1 cellular context compared by ENCODE assay signal in the genomic region with DNA sequence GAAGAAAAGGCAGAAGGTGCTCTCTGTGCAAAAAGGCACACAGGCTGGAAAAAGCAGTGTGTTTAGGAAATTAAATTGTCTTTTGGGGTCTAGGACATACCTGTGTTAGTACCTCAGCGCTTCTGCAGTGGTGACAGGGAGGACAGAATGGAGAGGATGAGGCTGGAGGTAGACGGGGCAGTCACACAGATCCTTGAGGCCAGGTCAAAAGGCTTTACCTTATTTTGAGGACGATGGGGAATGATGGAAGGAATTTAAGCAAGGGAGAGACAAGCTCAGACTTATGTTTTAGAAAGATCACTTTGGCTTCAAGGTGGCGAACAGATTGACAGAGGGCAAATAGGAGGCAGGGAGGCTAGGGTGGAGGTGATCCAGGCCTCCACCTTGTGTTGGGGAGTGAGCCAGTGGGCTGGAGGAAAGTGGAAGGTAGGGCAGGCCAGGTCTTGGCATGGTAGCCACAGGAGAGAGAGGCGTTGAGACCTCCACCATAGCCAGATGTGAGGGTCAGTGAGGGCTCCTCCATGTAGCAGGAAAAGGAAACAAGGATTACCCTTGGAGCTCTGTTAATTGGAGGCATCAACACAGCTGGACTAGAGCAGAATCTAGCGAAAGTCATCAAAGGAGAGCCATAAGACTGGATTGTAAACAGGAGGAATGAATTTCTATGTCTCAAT.
TF ChIP-seq lines count a peak whose summit lies in the region.

No MANE protein-coding gene starts in this region.

TF ChIP-seq in HepG2, 621 proteins besides CTCF, POLR2A, EP300 and RAD21:
- TF ChIP-seq, protein P1, sequence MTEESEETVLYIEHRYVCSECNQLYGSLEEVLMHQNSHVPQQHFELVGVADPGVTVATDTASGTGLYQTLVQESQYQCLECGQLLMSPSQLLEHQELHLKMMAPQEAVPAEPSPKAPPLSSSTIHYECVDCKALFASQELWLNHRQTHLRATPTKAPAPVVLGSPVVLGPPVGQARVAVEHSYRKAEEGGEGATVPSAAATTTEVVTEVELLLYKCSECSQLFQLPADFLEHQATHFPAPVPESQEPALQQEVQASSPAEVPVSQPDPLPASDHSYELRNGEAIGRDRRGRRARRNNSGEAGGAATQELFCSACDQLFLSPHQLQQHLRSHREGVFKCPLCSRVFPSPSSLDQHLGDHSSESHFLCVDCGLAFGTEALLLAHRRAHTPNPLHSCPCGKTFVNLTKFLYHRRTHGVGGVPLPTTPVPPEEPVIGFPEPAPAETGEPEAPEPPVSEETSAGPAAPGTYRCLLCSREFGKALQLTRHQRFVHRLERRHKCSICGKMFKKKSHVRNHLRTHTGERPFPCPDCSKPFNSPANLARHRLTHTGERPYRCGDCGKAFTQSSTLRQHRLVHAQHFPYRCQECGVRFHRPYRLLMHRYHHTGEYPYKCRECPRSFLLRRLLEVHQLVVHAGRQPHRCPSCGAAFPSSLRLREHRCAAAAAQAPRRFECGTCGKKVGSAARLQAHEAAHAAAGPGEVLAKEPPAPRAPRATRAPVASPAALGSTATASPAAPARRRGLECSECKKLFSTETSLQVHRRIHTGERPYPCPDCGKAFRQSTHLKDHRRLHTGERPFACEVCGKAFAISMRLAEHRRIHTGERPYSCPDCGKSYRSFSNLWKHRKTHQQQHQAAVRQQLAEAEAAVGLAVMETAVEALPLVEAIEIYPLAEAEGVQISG (CRISPR knock-in tag; IDR thresholded peaks at IDR 0.05), result no peak
- no peak for TF ChIP-seq ZNF460 (CRISPR knock-in tag; IDR thresholded peaks at IDR 0.05; ENCODE audit: borderline replicate concordance)
- TF ChIP-seq, protein P2, sequence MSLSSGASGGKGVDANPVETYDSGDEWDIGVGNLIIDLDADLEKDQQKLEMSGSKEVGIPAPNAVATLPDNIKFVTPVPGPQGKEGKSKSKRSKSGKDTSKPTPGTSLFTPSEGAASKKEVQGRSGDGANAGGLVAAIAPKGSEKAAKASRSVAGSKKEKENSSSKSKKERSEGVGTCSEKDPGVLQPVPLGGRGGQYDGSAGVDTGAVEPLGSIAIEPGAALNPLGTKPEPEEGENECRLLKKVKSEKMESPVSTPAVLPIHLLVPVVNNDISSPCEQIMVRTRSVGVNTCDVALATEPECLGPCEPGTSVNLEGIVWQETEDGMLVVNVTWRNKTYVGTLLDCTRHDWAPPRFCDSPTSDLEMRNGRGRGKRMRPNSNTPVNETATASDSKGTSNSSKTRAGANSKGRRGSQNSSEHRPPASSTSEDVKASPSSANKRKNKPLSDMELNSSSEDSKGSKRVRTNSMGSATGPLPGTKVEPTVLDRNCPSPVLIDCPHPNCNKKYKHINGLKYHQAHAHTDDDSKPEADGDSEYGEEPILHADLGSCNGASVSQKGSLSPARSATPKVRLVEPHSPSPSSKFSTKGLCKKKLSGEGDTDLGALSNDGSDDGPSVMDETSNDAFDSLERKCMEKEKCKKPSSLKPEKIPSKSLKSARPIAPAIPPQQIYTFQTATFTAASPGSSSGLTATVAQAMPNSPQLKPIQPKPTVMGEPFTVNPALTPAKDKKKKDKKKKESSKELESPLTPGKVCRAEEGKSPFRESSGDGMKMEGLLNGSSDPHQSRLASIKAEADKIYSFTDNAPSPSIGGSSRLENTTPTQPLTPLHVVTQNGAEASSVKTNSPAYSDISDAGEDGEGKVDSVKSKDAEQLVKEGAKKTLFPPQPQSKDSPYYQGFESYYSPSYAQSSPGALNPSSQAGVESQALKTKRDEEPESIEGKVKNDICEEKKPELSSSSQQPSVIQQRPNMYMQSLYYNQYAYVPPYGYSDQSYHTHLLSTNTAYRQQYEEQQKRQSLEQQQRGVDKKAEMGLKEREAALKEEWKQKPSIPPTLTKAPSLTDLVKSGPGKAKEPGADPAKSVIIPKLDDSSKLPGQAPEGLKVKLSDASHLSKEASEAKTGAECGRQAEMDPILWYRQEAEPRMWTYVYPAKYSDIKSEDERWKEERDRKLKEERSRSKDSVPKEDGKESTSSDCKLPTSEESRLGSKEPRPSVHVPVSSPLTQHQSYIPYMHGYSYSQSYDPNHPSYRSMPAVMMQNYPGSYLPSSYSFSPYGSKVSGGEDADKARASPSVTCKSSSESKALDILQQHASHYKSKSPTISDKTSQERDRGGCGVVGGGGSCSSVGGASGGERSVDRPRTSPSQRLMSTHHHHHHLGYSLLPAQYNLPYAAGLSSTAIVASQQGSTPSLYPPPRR (CRISPR knock-in tag; IDR thresholded peaks at IDR 0.05; ENCODE audit: borderline replicate concordance), result no peak
- TF ChIP-seq AKAP8 (CRISPR knock-in tag; IDR thresholded peaks at IDR 0.05), result no peak
- TF ChIP-seq RNF2 (conservative IDR thresholded peaks at IDR 0.05; ENCODE audit: low read depth), result no peak
- TF ChIP-seq NR2F1 (CRISPR knock-in tag; IDR thresholded peaks at IDR 0.05), result no peak
- TF ChIP-seq ELF4 (CRISPR knock-in tag; IDR thresholded peaks at IDR 0.05; ENCODE audit: borderline replicate concordance), result no peak
- TF ChIP-seq THAP11 (CRISPR knock-in tag; IDR thresholded peaks at IDR 0.05), result no peak
- TF ChIP-seq, protein P3, sequence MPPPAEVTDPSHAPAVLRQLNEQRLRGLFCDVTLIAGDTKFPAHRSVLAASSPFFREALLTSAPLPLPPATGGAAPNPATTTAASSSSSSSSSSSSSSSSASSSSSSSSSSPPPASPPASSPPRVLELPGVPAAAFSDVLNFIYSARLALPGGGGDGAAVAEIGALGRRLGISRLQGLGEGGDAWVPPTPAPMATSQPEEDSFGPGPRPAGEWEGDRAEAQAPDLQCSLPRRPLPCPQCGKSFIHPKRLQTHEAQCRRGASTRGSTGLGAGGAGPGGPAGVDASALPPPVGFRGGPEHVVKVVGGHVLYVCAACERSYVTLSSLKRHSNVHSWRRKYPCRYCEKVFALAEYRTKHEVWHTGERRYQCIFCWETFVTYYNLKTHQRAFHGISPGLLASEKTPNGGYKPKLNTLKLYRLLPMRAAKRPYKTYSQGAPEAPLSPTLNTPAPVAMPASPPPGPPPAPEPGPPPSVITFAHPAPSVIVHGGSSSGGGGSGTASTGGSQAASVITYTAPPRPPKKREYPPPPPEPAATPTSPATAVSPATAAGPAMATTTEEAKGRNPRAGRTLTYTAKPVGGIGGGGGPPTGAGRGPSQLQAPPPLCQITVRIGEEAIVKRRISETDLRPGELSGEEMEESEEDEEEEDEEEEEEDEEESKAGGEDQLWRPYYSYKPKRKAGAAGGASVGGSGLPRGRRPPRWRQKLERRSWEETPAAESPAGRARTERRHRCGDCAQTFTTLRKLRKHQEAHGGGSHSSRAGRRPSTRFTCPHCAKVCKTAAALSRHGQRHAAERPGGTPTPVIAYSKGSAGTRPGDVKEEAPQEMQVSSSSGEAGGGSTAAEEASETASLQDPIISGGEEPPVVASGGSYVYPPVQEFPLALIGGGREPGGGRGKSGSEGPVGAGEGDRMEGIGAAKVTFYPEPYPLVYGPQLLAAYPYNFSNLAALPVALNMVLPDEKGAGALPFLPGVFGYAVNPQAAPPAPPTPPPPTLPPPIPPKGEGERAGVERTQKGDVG (CRISPR knock-in tag; IDR thresholded peaks at IDR 0.05; ENCODE audit: borderline replicate concordance), result no peak
- TF ChIP-seq, protein P4, sequence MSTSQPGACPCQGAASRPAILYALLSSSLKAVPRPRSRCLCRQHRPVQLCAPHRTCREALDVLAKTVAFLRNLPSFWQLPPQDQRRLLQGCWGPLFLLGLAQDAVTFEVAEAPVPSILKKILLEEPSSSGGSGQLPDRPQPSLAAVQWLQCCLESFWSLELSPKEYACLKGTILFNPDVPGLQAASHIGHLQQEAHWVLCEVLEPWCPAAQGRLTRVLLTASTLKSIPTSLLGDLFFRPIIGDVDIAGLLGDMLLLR (CRISPR knock-in tag; IDR thresholded peaks at IDR 0.05), result no peak
- no peak for TF ChIP-seq SYNCRIP (IDR thresholded peaks at IDR 0.05; ENCODE audit: insufficient read depth, low read depth, low read length)
- TF ChIP-seq ETV6 (CRISPR knock-in tag; conservative IDR thresholded peaks at IDR 0.05), result no peak
- TF ChIP-seq MIER3 (CRISPR knock-in tag; IDR thresholded peaks at IDR 0.05; ENCODE audit: borderline replicate concordance), result no peak
- TF ChIP-seq ISX (CRISPR knock-in tag; conservative IDR thresholded peaks at IDR 0.05), result no peak
